ENCODE assay signal across 14 cellular contexts in the genomic region with DNA sequence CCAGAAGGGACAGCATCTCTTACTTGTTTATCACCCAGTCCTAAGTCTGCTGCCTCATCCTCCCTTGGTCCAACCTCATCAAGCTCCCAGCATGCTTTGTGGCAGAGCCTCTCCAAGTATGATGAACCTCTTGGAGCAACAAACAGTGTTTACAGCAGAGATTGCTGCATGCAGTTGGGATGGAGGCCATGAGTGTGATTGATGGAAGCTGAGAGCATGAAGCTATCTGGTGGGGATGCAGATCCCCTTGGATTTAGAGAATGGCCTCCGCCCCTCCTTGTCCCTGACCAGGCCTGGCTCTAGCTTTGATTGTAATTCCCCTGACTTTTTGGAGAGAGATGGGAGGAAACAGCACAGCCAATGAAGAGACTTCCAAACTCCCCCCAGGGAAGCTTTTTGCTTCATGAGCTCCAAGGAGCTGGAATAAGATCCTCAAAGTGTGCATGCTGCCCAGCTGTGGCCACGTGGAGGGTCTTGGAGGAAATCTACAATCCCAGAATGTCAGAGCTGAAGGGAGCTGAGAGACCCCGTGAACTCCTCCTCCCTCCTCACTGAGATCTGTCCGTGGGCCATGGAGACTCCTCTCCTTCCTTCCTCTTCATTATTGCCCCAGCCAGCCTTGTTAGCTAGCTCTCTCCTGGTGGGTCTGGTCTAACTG.
"Had no signal": no experiment of that assay in that cellular context is flagged by ENCODE, and none has a peak within 500 bp of the region (broad histone marks: within the 10 kb centered on the region; RNA-seq: fewer than 3 reads in every experiment).

No MANE protein-coding gene starts in this region.

- H3K9me3 ChIP-seq: upper lobe of left lung had no signal

- H3K4me3 Mint-ChIP-seq: activated B cell treated with CpG ODN at 0.5 μM for 24 hours; activated naive CD8-positive, alpha-beta T cell treated with anti-CD3 and anti-CD28 coated beads for 36 hours; activated T-cell treated with anti-CD3 and anti-CD28 coated beads, Interleukin-2, amount 50 U/mL, for 72 hours; stimulated activated memory B cell treated with anti-CD40 and anti-IgM and Interleukin-4, amounts not matched to agents 10 μg/mL and 1 μg/mL and 100 μg/mL, for 72 hours had no signal

- H3K4me3 ChIP-seq: upper lobe of left lung had no signal

- ATAC-seq: activated T-cell treated with anti-CD3 and anti-CD28 coated beads, Interleukin-2, amount 50 U/mL, for 72 hours; stimulated activated memory B cell treated with anti-CD40 and anti-IgM and Interleukin-4, amounts not matched to agents 10 μg/mL and 1 μg/mL and 100 μg/mL, for 72 hours had no signal

- H3K27ac Mint-ChIP-seq: activated B cell treated with CpG ODN at 0.5 μM for 24 hours; activated naive CD8-positive, alpha-beta T cell treated with anti-CD3 and anti-CD28 coated beads for 36 hours; activated T-cell treated with anti-CD3 and anti-CD28 coated beads, Interleukin-2, amount 50 U/mL, for 72 hours had no signal

- H3K27ac ChIP-seq: epithelial cell of prostate, upper lobe of left lung had no signal

- H3K27me3 ChIP-seq: upper lobe of left lung had no signal

- H3K36me3 ChIP-seq: upper lobe of left lung had no signal

- H3K27me3 Mint-ChIP-seq: activated naive CD8-positive, alpha-beta T cell treated with anti-CD3 and anti-CD28 coated beads for 36 hours; stimulated activated memory B cell treated with anti-CD40 and anti-IgM and Interleukin-4, amounts not matched to agents 10 μg/mL and 1 μg/mL and 100 μg/mL, for 72 hours had no signal

- H3K4me1 Mint-ChIP-seq: activated B cell treated with CpG ODN at 0.5 μM for 24 hours; activated naive CD8-positive, alpha-beta T cell treated with anti-CD3 and anti-CD28 coated beads for 36 hours; stimulated activated memory B cell treated with anti-CD40 and anti-IgM and Interleukin-4, amounts not matched to agents 10 μg/mL and 1 μg/mL and 100 μg/mL, for 72 hours had no signal

- H3K9me3 Mint-ChIP-seq: activated B cell treated with CpG ODN at 0.5 μM for 24 hours; activated naive CD8-positive, alpha-beta T cell treated with anti-CD3 and anti-CD28 coated beads for 36 hours; activated T-cell treated with anti-CD3 and anti-CD28 coated beads, Interleukin-2, amount 50 U/mL, for 72 hours; stimulated activated memory B cell treated with anti-CD40 and anti-IgM and Interleukin-4, amounts not matched to agents 10 μg/mL and 1 μg/mL and 100 μg/mL, for 72 hours had no signal

- DNase-seq: activated B cell treated with CpG ODN at 0.5 μM for 24 hours; activated CD4-positive, alpha-beta T cell treated with anti-CD3 and anti-CD28 coated beads for 48 hours; activated CD8-positive, alpha-beta memory T cell treated with anti-CD3 and anti-CD28 coated beads, Interleukin-2, amount 50 U/mL, for 48 hours; activated gamma-delta T cell; activated naive CD8-positive, alpha-beta T cell treated with anti-CD3 and anti-CD28 coated beads for 36 hours; activated T-cell treated with anti-CD3 and anti-CD28 coated beads, Interleukin-2, amount 50 U/mL, for 72 hours; anterior cingulate cortex; hippocampal formation; stimulated activated CD4-positive, alpha-beta T cell treated with anti-CD3 and anti-CD28 coated beads, Interleukin-12 subunit alpha, Interleukin-12 subunit beta, amount 100 ng/mL, for 4 hours; stimulated activated CD4-positive, alpha-beta T cell treated with anti-CD3 and anti-CD28 coated beads, Interleukin-2, amount 100 ng/mL, for 24 hours; SW 1271; upper lobe of left lung had no signal

- H3K36me3 Mint-ChIP-seq: activated naive CD8-positive, alpha-beta T cell treated with anti-CD3 and anti-CD28 coated beads for 36 hours; stimulated activated memory B cell treated with anti-CD40 and anti-IgM and Interleukin-4, amounts not matched to agents 10 μg/mL and 1 μg/mL and 100 μg/mL, for 72 hours had no signal
